ENCODE assay signal across 25 cellular contexts in genomic region chr10:130873636-130874035, GRCh38.
"Had no signal": no experiment of that assay in that cellular context is flagged by ENCODE, and none has a peak within 500 bp of the region (broad histone marks: within the 10 kb centered on the region; RNA-seq: fewer than 3 reads in every experiment).

No MANE protein-coding gene starts in this region.

- H3K27ac ChIP-seq: neutrophil, pancreas, psoas muscle, right lobe of liver, skin epidermis, stomach, thoracic aorta, thyroid gland, tibial nerve, upper lobe of left lung, vagina had no signal

- DNase-seq: naive thymus-derived CD8-positive, alpha-beta T cell; nephron progenitor cell; nucleus accumbens; pancreas; psoas muscle; right cardiac atrium; stimulated activated CD4-positive, alpha-beta T cell treated with anti-CD3 and anti-CD28 coated beads, Interleukin-15, amount 100 ng/mL, for 24 hours; stimulated activated CD4-positive, alpha-beta T cell treated with anti-CD3 and anti-CD28 coated beads, Interleukin-2, amount 100 ng/mL, for 24 hours; stimulated activated CD4-positive, alpha-beta T cell treated with anti-CD3 and anti-CD28 coated beads, Interleukin-2, amount 100 ng/mL, for 48 hours; stimulated activated CD4-positive, alpha-beta T cell treated with anti-CD3 and anti-CD28 coated beads, Interleukin-4, amount 100 ng/mL, for 24 hours; stimulated activated naive B cell treated with anti-CD40 and anti-IgM and Interleukin-4, amounts not matched to agents 10 μg/mL and 1 μg/mL and 100 μg/mL, for 72 hours; stimulated activated naive CD4-positive, alpha-beta T cell treated with Interleukin-2 at 50 U/mL for 16 hours; stomach; thyroid gland; trophoblast cell; upper lobe of left lung had no signal

- H3K9me3 ChIP-seq: neutrophil, pancreas, psoas muscle, right lobe of liver, thoracic aorta, thyroid gland, tibial nerve, upper lobe of left lung, vagina had no signal

- H3K4me2 ChIP-seq: smooth muscle cell had no signal

- H3K4me3 ChIP-seq: pancreas, psoas muscle, right lobe of liver, skin epidermis, smooth muscle cell, stomach, thoracic aorta, thyroid gland, tibial nerve, upper lobe of left lung, vagina had no signal

- ATAC-seq: naive thymus-derived CD8-positive, alpha-beta T cell; natural killer cell treated with Interleukin-12 subunit alpha and Interleukin-12 subunit beta and Interleukin-15 and Interleukin-18, amount 100 ng/mL, for 72 hours; pancreas; psoas muscle; right cardiac atrium; right lobe of liver; stimulated activated effector memory CD8-positive, alpha-beta T cell treated with anti-CD3 and anti-CD28 coated beads, Interleukin-12 subunit alpha, Interleukin-12 subunit beta, amount 100 ng/mL, for 72 hours; stimulated activated naive B cell treated with anti-CD40 and anti-IgM and Interleukin-4, amounts not matched to agents 10 μg/mL and 1 μg/mL and 100 μg/mL, for 72 hours had no signal

- H3K4me1 ChIP-seq: pancreas, psoas muscle, right lobe of liver, stomach, thyroid gland, tibial nerve, upper lobe of left lung, vagina had no signal

- H3K36me3 ChIP-seq: neutrophil, pancreas, right lobe of liver, stomach, thoracic aorta, thyroid gland, tibial nerve, upper lobe of left lung, vagina had no signal

- H3K27me3 ChIP-seq: neutrophil, right lobe of liver, thyroid gland, tibial nerve, upper lobe of left lung, vagina had no signal
